Comparison of ENCODE assay signal across 18 cellular contexts in the genomic region with DNA sequence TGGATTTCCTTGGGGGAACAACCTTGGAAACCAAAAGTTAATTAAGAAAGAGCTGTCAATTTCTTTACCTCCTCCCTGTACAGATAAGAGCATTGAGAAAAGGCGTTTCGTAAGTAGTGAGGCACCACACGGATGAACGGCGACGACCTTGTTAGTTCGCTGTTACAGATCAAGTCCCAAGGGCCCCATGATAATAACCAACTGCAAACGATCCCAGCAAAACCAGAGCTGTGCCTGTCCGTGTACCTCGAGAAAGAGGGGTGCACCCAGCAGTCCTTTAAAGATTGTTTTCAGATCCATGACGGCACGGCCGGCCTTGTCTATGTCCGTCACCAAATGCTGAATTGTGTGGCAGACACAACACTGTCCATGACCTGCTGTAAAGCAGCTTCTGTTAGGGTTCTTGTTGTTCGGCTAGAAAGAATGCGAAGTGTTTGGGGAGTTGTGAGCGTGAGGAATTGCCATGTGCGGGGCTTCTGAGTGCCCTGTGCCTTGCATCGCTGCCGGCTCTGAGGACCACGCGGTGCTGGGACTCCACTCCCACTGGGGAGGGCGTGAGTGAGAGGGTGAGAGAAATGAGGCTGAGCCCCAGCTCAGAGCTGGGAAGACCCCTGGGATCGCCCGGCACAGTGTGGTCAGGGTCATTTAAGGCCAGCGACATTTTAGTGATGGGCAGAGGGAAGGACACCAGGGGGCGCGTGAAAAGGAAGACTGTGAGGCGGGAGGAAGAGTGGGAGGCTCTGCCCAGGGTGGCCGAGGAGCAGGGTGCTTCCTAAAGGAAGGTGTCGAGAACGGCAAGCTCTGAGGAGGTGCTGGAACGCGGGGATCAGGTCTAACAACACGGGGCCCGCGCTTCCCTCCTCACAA.
"Had no signal": no experiment of that assay in that cellular context is flagged by ENCODE, and none has a peak within 500 bp of the region (broad histone marks: within the 10 kb centered on the region; RNA-seq: fewer than 3 reads in every experiment).

No MANE protein-coding gene starts in this region.

- H3K9me3 Mint-ChIP-seq: activated CD4-positive, alpha-beta memory T cell treated with anti-CD3 and anti-CD28 coated beads for 36 hours; naive thymus-derived CD4-positive, alpha-beta T cell had no signal

- H3K36me3 ChIP-seq: cardiac muscle cell, transverse colon, uterus, WERI-Rb-1 had no signal

- DNase-seq: activated CD4-positive, alpha-beta memory T cell treated with anti-CD3 and anti-CD28 coated beads for 36 hours; activated CD4-positive, alpha-beta T cell treated with anti-CD3 and anti-CD28 coated beads for 4 hours; dorsolateral prefrontal cortex; foreskin fibroblast; mesenchymal stem cell; naive thymus-derived CD4-positive, alpha-beta T cell; spleen; stimulated activated CD8-positive, alpha-beta memory T cell treated with anti-CD3 and anti-CD28 coated beads, Interleukin-4, amount 100 ng/mL, for 48 hours; stimulated activated naive CD4-positive, alpha-beta T cell treated with Interleukin-2 at 50 U/mL for 16 hours; substantia nigra; SW 1271; transverse colon; uterus; WERI-Rb-1 had no signal

- H3K27me3 Mint-ChIP-seq: activated naive CD8-positive, alpha-beta T cell had no signal

- ATAC-seq: naive thymus-derived CD4-positive, alpha-beta T cell had no signal

- H3K27ac Mint-ChIP-seq: activated CD4-positive, alpha-beta memory T cell treated with anti-CD3 and anti-CD28 coated beads for 36 hours; activated naive CD8-positive, alpha-beta T cell; naive thymus-derived CD4-positive, alpha-beta T cell had no signal

- H3K27me3 ChIP-seq: cardiac muscle cell, dorsolateral prefrontal cortex, hepatocyte, spleen, uterus had no signal

- H3K4me3 ChIP-seq: cardiac muscle cell, dorsolateral prefrontal cortex, hepatocyte, spleen, transverse colon, uterus had no signal

- H3K27ac ChIP-seq: cardiac muscle cell, dorsolateral prefrontal cortex, epithelial cell of prostate, hepatocyte, spleen, transverse colon, uterus, WERI-Rb-1 had no signal

- H3K4me3 Mint-ChIP-seq: activated CD4-positive, alpha-beta memory T cell treated with anti-CD3 and anti-CD28 coated beads for 36 hours; activated naive CD8-positive, alpha-beta T cell; naive thymus-derived CD4-positive, alpha-beta T cell had no signal

- H3K4me2 ChIP-seq: hepatocyte had no signal

- H3K9me3 ChIP-seq: spleen, transverse colon, uterus had no signal

- H3K4me1 ChIP-seq: transverse colon, uterus had no signal

- H3K36me3 Mint-ChIP-seq: activated CD4-positive, alpha-beta memory T cell treated with anti-CD3 and anti-CD28 coated beads for 36 hours; activated naive CD8-positive, alpha-beta T cell; naive thymus-derived CD4-positive, alpha-beta T cell had no signal

- H2AFZ ChIP-seq: hepatocyte had no signal

- H3K79me2 ChIP-seq: hepatocyte had no signal
